In the genomic region with DNA sequence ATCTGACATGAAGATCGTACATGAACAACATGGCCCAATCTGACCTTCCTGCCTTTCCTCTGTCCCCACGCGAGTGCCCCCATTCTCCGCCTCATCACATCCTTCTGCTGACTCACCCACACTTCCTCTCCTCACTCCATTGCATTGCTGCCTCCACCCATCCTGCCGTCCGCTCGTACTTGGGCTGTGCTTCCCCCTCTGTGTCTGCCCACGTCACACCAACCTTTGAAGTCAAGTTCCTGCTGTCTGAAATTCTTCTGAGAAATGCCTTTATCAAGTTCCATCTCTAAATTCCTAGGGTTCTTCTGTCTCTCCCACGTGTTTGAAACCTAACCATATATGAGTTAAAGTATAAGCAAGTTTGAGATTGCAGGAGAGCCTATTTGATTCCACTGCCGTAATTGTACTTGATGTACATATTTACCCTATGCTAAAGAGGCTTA, we compare ENCODE assay signal across 7 cellular contexts. TPM values are rescaled to one million over a fixed set of nuclear protein-coding genes. Genes with fewer than 3 reads are reported as not detected.
A peak's percentile ranks its signal among the peaks of the same experiment; 100 is the strongest.
DNase-seq lines count a peak whose midpoint lies in the region; ATAC-seq, FAIRE-seq and TF ChIP-seq lines count a peak whose summit lies in the region.

No MANE protein-coding gene starts in this region.

- peak; percentile 55 to 93 (median 78) for DNase-seq in T-helper 2 cell
- peak; percentile 96 for DNase-seq in amniotic epithelial cell (ENCODE audit: low read depth)
- peak; percentile 73 to 82 for DNase-seq in stimulated activated CD8-positive, alpha-beta memory T cell treated with anti-CD3 and anti-CD28 coated beads, Interleukin-15, amount 100 ng/mL, for 4 hours (ENCODE audit: low read depth in 2 of 2)
- no peak for DNase-seq in D721Med (ENCODE audit: insufficient read length, low spot score)

- peak; percentile 77 for ATAC-seq in GM19324 (IDR thresholded peaks at IDR 0.05; ENCODE audit: low FRiP score, unreplicated experiment)
- ATAC-seq in HG03432 (IDR thresholded peaks at IDR 0.05; ENCODE audit: unreplicated experiment) = peak; percentile 98

- H3K4me3 ChIP-seq in liver (ENCODE audit: low read depth in 1 of 3, low read length in 3 of 3) = no peak overlapping the region

- H3K27ac ChIP-seq in liver (ENCODE audit: low read depth in 1 of 2, low read length in 2 of 2) = no peak overlapping the region

- no peaks in the 10 kb centered on the region for H3K36me3 ChIP-seq in liver (ENCODE audit: control insufficient read depth in 4 of 4, insufficient read depth in 3 of 4, low read depth in 1 of 4, low read length in 3 of 4)

- TF ChIP-seq RAD21 in liver (IDR thresholded peaks at IDR 0.05) = no peak

- WGBS in liver = 60% methylated on average over 10 of the region's 10 CpGs

- no peaks in the 10 kb centered on the region for H3K9me3 ChIP-seq in liver (ENCODE audit: control insufficient read depth in 4 of 4, low read length in 3 of 4)

- no peak overlapping the region for H3K9ac ChIP-seq in liver (ENCODE audit: low read depth in 1 of 2, low read length in 2 of 2)

- no peaks in the 10 kb centered on the region for H3K27me3 ChIP-seq in liver (ENCODE audit: control insufficient read depth in 4 of 4, insufficient read depth in 4 of 4, low read length in 3 of 4)

- no peaks in the 10 kb centered on the region for H3K4me1 ChIP-seq in liver (ENCODE audit: control insufficient read depth in 4 of 4, insufficient read depth in 4 of 4, low read length in 3 of 4)

- TF ChIP-seq CTCF in liver (IDR thresholded peaks at IDR 0.05; ENCODE audit: low read depth, low read length, missing input control) = no peak
- TF ChIP-seq CTCF in D721Med (IDR thresholded peaks at IDR 0.05; ENCODE audit: insufficient read depth, missing control alignments) = no peak

- no peak for FAIRE-seq in D721Med (lab: Jason Lieb, UNC)

TF ChIP-seq in liver, 16 proteins besides CTCF, POLR2A, EP300 and RAD21:
- TF ChIP-seq HNF4G (IDR thresholded peaks at IDR 0.05) (no peak), SP1 (IDR thresholded peaks at IDR 0.05) (no peak), EGR1 (IDR thresholded peaks at IDR 0.05; ENCODE audit: low read depth in 2 of 2) (no peak), HNF4A (conservative IDR thresholded peaks at IDR 0.05) (no peak), TAF1 (conservative IDR thresholded peaks at IDR 0.05) (no peak), ZBTB33 (IDR thresholded peaks at IDR 0.05) (no peak), GABPA (IDR thresholded peaks at IDR 0.05 in 1 of 2, conservative IDR thresholded peaks at IDR 0.05 in 1 of 2) (no peak), JUND (IDR thresholded peaks at IDR 0.05) (peak in 1 of 2 donors; percentile 40), FOXA1 (IDR thresholded peaks at IDR 0.05) (no peak), YY1 (IDR thresholded peaks at IDR 0.05) (no peak), FOXA2 (IDR thresholded peaks at IDR 0.05) (no peak), NR2F2 (IDR thresholded peaks at IDR 0.05) (peak; percentile 17), ATF3 (IDR thresholded peaks at IDR 0.05) (no peak), RXRA (IDR thresholded peaks at IDR 0.05) (no peak)
- TF ChIP-seq, protein P1, sequence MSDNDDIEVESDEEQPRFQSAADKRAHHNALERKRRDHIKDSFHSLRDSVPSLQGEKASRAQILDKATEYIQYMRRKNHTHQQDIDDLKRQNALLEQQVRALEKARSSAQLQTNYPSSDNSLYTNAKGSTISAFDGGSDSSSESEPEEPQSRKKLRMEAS (IDR thresholded peaks at IDR 0.05) = no peak

RNA-seq across cellular contexts. Expression of gene STARD4, which starts 18.0 kb away (rescaled TPM):
- 10 to 100 TPM; 53.2 to 61.2 TPM for total RNA-seq in liver
- 10 to 100 TPM; 10.1 to 15.0 TPM for polyA plus RNA-seq in liver
